29 cellular contexts compared by ENCODE assay signal in genomic region chr13:41765813-41766212, GRCh38.
DNase-seq lines count a peak whose midpoint lies in the region; ATAC-seq, FAIRE-seq and TF ChIP-seq lines count a peak whose summit lies in the region.
"Had no signal": no experiment of that assay in that cellular context is flagged by ENCODE, and none has a peak within 500 bp of the region (broad histone marks: within the 10 kb centered on the region; RNA-seq: fewer than 3 reads in every experiment).

No MANE protein-coding gene starts in this region.

- H3K4me2 ChIP-seq in K562 (ENCODE audit: insufficient read depth, low read length) = no peak overlapping the region
- H3K4me2 ChIP-seq: KMS-11 had no signal

- no peak for TF ChIP-seq EP300 in K562 (IDR thresholded peaks at IDR 0.05; ENCODE audit: low read length)

- no peaks in the 10 kb centered on the region for H3K9me1 ChIP-seq in K562 (ENCODE audit: control insufficient read depth, insufficient read depth, low read length)

- H3K4me1 ChIP-seq in cardiac muscle cell (ENCODE audit: low read depth) (peaks cover 21% of the 10 kb centered on the region), right atrium auricular region (peaks cover 0 to 7% of the 10 kb centered on the region in 2 donors), K562 (replicated peaks in 1 of 2; ENCODE audit: control insufficient read depth in 2 of 2, insufficient read depth in 2 of 2, low read length in 2 of 2) (peaks cover 11 to 31% of the 10 kb centered on the region in 2 experiments; a peak in 4 of 5 replicates)

- no peak overlapping the region for H3K4me3 ChIP-seq in cardiac muscle cell
- H3K4me3 ChIP-seq in right atrium auricular region = no peak overlapping the region
- no peak overlapping the region for H3K4me3 ChIP-seq in K562
- no peak overlapping the region for H3K4me3 ChIP-seq in fibroblast of pulmonary artery (replicated peaks; ENCODE audit: low read depth, low read length)

- peak overlapping the region; percentile 83 for H3K27ac Mint-ChIP-seq in nephron progenitor cell

- H3K9me3 ChIP-seq in cardiac muscle cell (ENCODE audit: low read depth) (no peaks in the 10 kb centered on the region), right atrium auricular region (no peaks in the 10 kb centered on the region), K562 (replicated peaks; ENCODE audit: control insufficient read depth, insufficient read depth, low read depth, low read length) (no peaks in the 10 kb centered on the region)
- H3K9me3 ChIP-seq: BE2C had no signal

- H3K9ac ChIP-seq in K562 (ENCODE audit: insufficient read depth in 1 of 2, low read depth in 2 of 2, low read length in 2 of 2) = no peak overlapping the region
- H3K9ac ChIP-seq: KMS-11 had no signal

- no peak overlapping the region for H3K4me3 Mint-ChIP-seq in nephron progenitor cell

- H3K27me3 ChIP-seq in cardiac muscle cell (no peaks in the 10 kb centered on the region), right atrium auricular region (no peaks in the 10 kb centered on the region), K562 (ENCODE audit: control insufficient read depth in 2 of 2, insufficient read depth in 2 of 2, low read length in 2 of 2) (no peaks in the 10 kb centered on the region)
- H3K27me3 ChIP-seq: BE2C had no signal

- peak in 1 of 2 donors; percentile 31 for DNase-seq in cardiac muscle cell (ENCODE audit: low read depth in 1 of 2, low spot score in 1 of 2)
- no peak for DNase-seq in right atrium auricular region (ENCODE audit: low spot score)
- peak in 3 of 4 experiments; percentile 8 to 40 (median 23) for DNase-seq in K562 (ENCODE audit: extremely low read depth in 1 of 4, low spot score in 3 of 4)
- DNase-seq in fibroblast of pulmonary artery (ENCODE audit: low read depth) = peak; percentile 26
- DNase-seq in nephron progenitor cell = no peak
- DNase-seq: 8988T, ACHN, BE2C, Calu3, DND-41, H7, IMR-90, MM.1S, NCI-H1092, NCI-H1417 treated with DMSO at 0.1 percent for 48 hours, NCI-H187, NCI-H2081 treated with DMSO at 0.1 percent for 48 hours, NCI-H2171, NCI-H226, NCI-H510A, NCI-H69, RPMI8226, SHP77 treated with DMSO at 0.1 percent for 48 hours had no signal

- in situ Hi-C loops in K562 (cut with MboI) = no loop called here

- intact Hi-C loops in K562 (cut with micrococcal nuclease) = no loop called here

- peaks cover 32% of the 10 kb centered on the region for H3K4me1 Mint-ChIP-seq in nephron progenitor cell

- WGBS in K562 (ENCODE audit: insufficient coverage, low coverage, missing lambda C conversion rate) = 11% methylated on average over 5 of the region's 5 CpGs

- no peak overlapping the region for H2AFZ ChIP-seq in K562 (ENCODE audit: low read depth, low read length)

- H3K36me3 Mint-ChIP-seq in nephron progenitor cell (ENCODE audit: low read depth) = peaks cover 17% of the 10 kb centered on the region

- no peaks in the 10 kb centered on the region for H4K20me1 ChIP-seq in K562 (replicated peaks; ENCODE audit: control insufficient read depth, insufficient read depth, low read length)

- H3K27ac ChIP-seq in cardiac muscle cell (peak overlapping the region; percentile 81), right atrium auricular region (no peak overlapping the region), K562 (ENCODE audit: extremely low read depth, low read depth, low read length) (peak overlapping the region; percentile 48; the same call in 1 of the 3 replicates)
- H3K27ac ChIP-seq: KMS-11 had no signal

- no peak for TF ChIP-seq RAD21 in K562 (CRISPR knock-in tag; conservative IDR thresholded peaks at IDR 0.05 in 1 of 2, IDR thresholded peaks at IDR 0.05 in 1 of 2)

- POLR2A ChIA-PET in K562 (lab: Yijun Ruan, JAX) = interaction anchor here (1.2 kb wide), 1 partner anchor 22 kb away, joined by 4 read pairs; no protein-coding TSS in a partner anchor

- ATAC-seq in K562 = peak; percentile 74
- ATAC-seq in GM21737 (IDR thresholded peaks at IDR 0.05; ENCODE audit: unreplicated experiment) = no peak
- ATAC-seq in HG03175 (IDR thresholded peaks at IDR 0.05; ENCODE audit: unreplicated experiment) = no peak
- ATAC-seq in HG03521 (IDR thresholded peaks at IDR 0.05; ENCODE audit: unreplicated experiment) = no peak

- H3K36me3 ChIP-seq in cardiac muscle cell = no peaks in the 10 kb centered on the region
- no peaks in the 10 kb centered on the region for H3K36me3 ChIP-seq in right atrium auricular region
- H3K36me3 ChIP-seq in K562 (ENCODE audit: control insufficient read depth, insufficient read depth, low read length) = peaks cover 18% of the 10 kb centered on the region; the same call in 1 of the 3 replicates
- H3K36me3 ChIP-seq: BE2C had no signal

- no TSS peak for BruUV-seq in K562 (replicated peaks; lab: Mats Ljungman, UMichigan)

- FAIRE-seq in K562 (lab: Jason Lieb, UNC) = no peak
- FAIRE-seq: GM12892, GM19239 had no signal

- H3K79me2 ChIP-seq in K562 (ENCODE audit: control insufficient read depth, insufficient read depth, low read length) = no peaks in the 10 kb centered on the region

- no peaks in the 10 kb centered on the region for H3K9me3 Mint-ChIP-seq in nephron progenitor cell

- CTCF ChIA-PET in K562 (lab: Yijun Ruan, JAX; ENCODE audit: low intra/inter-chr PET ratio) = no interaction called here

- TF ChIP-seq POLR2A in K562 (conservative IDR thresholded peaks at IDR 0.05) = no peak

- no peak for TF ChIP-seq CTCF in cardiac muscle cell (IDR thresholded peaks at IDR 0.05; ENCODE audit: low read depth, low read length)
- TF ChIP-seq CTCF in right atrium auricular region (IDR thresholded peaks at IDR 0.05) = no peak
- no peak for TF ChIP-seq CTCF in K562 (IDR thresholded peaks at IDR 0.05 in 2 of 3, conservative IDR thresholded peaks at IDR 0.05 in 1 of 3; ENCODE audit: insufficient read depth in 2 of 3, low read depth in 1 of 3, low read length in 3 of 3)
- no peak for TF ChIP-seq CTCF in fibroblast of pulmonary artery (IDR thresholded peaks at IDR 0.05; ENCODE audit: low read length, missing control alignments)
- no peak for TF ChIP-seq CTCF in nephron progenitor cell (IDR thresholded peaks at IDR 0.05)

- H3K27me3 Mint-ChIP-seq in nephron progenitor cell (ENCODE audit: low read depth, poor library complexity) = no peaks in the 10 kb centered on the region

TF ChIP-seq in K562, 482 proteins besides CTCF, POLR2A, EP300 and RAD21 (continues in another document):
- TF ChIP-seq TFE3 (CRISPR knock-in tag; IDR thresholded peaks at IDR 0.05) = no peak
- TF ChIP-seq BHLHE40 (IDR thresholded peaks at IDR 0.05; ENCODE audit: low read length) = no peak
- no peak for TF ChIP-seq HNRNPL (IDR thresholded peaks at IDR 0.05; ENCODE audit: low read depth, low read length)
- no peak for TF ChIP-seq ZNF695 (CRISPR knock-in tag; IDR thresholded peaks at IDR 0.05)
- peak; percentile 39; the same call in 1 of the 2 replicates for TF ChIP-seq CREB1 (IDR thresholded peaks at IDR 0.05)
- TF ChIP-seq CREB1 (CRISPR knock-in tag; IDR thresholded peaks at IDR 0.05) = no peak
- no peak for TF ChIP-seq TFAP4 (CRISPR knock-in tag; IDR thresholded peaks at IDR 0.05; ENCODE audit: borderline replicate concordance)
- no peak for TF ChIP-seq NR2C2 (CRISPR knock-in tag; IDR thresholded peaks at IDR 0.05)
- peak; percentile 73; the same call in 1 of the 2 replicates for TF ChIP-seq NR2C2 (tag; IDR thresholded peaks at IDR 0.05)
- TF ChIP-seq FOXO4 (CRISPR knock-in tag; IDR thresholded peaks at IDR 0.05) = no peak

Comparison
In these comparisons a context has a peak if more than half of its experiments do, and no peak if none do; other contexts are left out.
1. H3K27ac ChIP-seq: peak in cardiac muscle cell (single experiment) and K562 (single experiment); none in right atrium auricular region (0 of 2).
2. DNase-seq: peak in K562 (3 of 4) and fibroblast of pulmonary artery (single experiment); none in right atrium auricular region (single experiment) and nephron progenitor cell (single experiment).